In genomic region chr19:35513231-35513974, GRCh38 we compare ENCODE assay signal across 12 cellular contexts. TPM values are rescaled to one million over a fixed set of nuclear protein-coding genes. Genes with fewer than 3 reads are reported as not detected.
DNase-seq lines count a peak whose midpoint lies in the region; ATAC-seq and TF ChIP-seq lines count a peak whose summit lies in the region.
"Had no signal": no experiment of that assay in that cellular context is flagged by ENCODE, and none has a peak within 500 bp of the region (broad histone marks: within the 10 kb centered on the region; RNA-seq: fewer than 3 reads in every experiment).

A gene with protein sequence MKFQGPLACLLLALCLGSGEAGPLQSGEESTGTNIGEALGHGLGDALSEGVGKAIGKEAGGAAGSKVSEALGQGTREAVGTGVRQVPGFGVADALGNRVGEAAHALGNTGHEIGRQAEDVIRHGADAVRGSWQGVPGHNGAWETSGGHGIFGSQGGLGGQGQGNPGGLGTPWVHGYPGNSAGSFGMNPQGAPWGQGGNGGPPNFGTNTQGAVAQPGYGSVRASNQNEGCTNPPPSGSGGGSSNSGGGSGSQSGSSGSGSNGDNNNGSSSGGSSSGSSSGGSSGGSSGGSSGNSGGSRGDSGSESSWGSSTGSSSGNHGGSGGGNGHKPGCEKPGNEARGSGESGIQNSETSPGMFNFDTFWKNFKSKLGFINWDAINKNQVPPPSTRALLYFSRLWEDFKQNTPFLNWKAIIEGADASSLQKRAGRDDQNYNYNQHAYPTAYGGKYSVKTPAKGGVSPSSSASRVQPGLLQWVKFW (minus strand): TSS chr19:35513649. CDS start chr19:35513475, 174 bp downstream.

- H3K9me3 Mint-ChIP-seq in endothelial cell (ENCODE audit: unreplicated experiment) (no peaks in the 10 kb centered on the region), mesothelial cell of epicardium (no peaks in the 10 kb centered on the region)

- no peak within 1 kb of the TSS for H3K9ac ChIP-seq in HUES6 (ENCODE audit: low read length)

- H3K4me3 ChIP-seq in ACC112 (ENCODE audit: low read depth, low read length) (peak within 1 kb of the TSS; percentile 52), HUES6 (ENCODE audit: low read depth, low read length) (peak within 1 kb of the TSS; percentile 55)

- no peak for DNase-seq in endothelial cell (ENCODE audit: low spot score)
- DNase-seq in mesothelial cell of epicardium (ENCODE audit: low spot score in 2 of 2, unreplicated experiment in 2 of 2), result no peak
- DNase-seq in T-helper 1 cell, result no peak
- no peak for DNase-seq in NCI-H2029 treated with DMSO at 0.1 percent for 48 hours (lab: John Stamatoyannopoulos, UW)
- no peak for DNase-seq in Kasumi-1 (lab: John Stamatoyannopoulos, UW)
- DNase-seq: MM.1S; SHP77; stimulated activated naive CD8-positive, alpha-beta T cell treated with anti-CD3 and anti-CD28 coated beads, Interleukin-15, Interleukin-2, amounts not matched to agents 100 U/mL and 50 U/mL, for 24 hours had no signal

- H3K9me3 ChIP-seq in HUES6 (ENCODE audit: control insufficient read depth, insufficient read depth, low read depth, low read length), result no peaks in the 10 kb centered on the region

- H3K27ac Mint-ChIP-seq in endothelial cell (ENCODE audit: unreplicated experiment) (no peak within 1 kb of the TSS), mesothelial cell of epicardium (no peak within 1 kb of the TSS)
- H3K27ac Mint-ChIP-seq: B cell had no signal

- no peak for ATAC-seq in GM19035 (IDR thresholded peaks at IDR 0.05; ENCODE audit: unreplicated experiment)
- ATAC-seq: stimulated activated naive CD8-positive, alpha-beta T cell treated with anti-CD3 and anti-CD28 coated beads, Interleukin-15, Interleukin-2, amounts not matched to agents 100 U/mL and 50 U/mL, for 24 hours had no signal

- H3K27me3 Mint-ChIP-seq in endothelial cell (ENCODE audit: unreplicated experiment), result peaks cover 18% of the 10 kb centered on the region
- peaks cover 26% of the 10 kb centered on the region for H3K27me3 Mint-ChIP-seq in mesothelial cell of epicardium (ENCODE audit: low read depth)

- no peaks in the 10 kb centered on the region for H3K79me2 ChIP-seq in ACC112 (ENCODE audit: control insufficient read depth, insufficient read depth, low read length, unreplicated experiment)

- no peaks in the 10 kb centered on the region for H3K36me3 Mint-ChIP-seq in endothelial cell (ENCODE audit: low read depth, unreplicated experiment)
- no peaks in the 10 kb centered on the region for H3K36me3 Mint-ChIP-seq in mesothelial cell of epicardium

- H3K4me3 Mint-ChIP-seq in endothelial cell (ENCODE audit: unreplicated experiment), result no peak within 1 kb of the TSS
- no peak within 1 kb of the TSS for H3K4me3 Mint-ChIP-seq in mesothelial cell of epicardium
- H3K4me3 Mint-ChIP-seq: B cell had no signal

- H3K4me1 ChIP-seq in ACC112 (ENCODE audit: control insufficient read depth, insufficient read depth, low read length, unreplicated experiment) (peaks cover 19% of the 10 kb centered on the region), HUES6 (ENCODE audit: control insufficient read depth, insufficient read depth, low read length) (peaks cover 27% of the 10 kb centered on the region)

- H3K36me3 ChIP-seq in ACC112 (ENCODE audit: insufficient read depth, low read length) (no peaks in the 10 kb centered on the region), HUES6 (ENCODE audit: control insufficient read depth, insufficient read depth, low read length) (no peaks in the 10 kb centered on the region)

- H3K27ac ChIP-seq in ACC112 (ENCODE audit: low read depth, low read length) (0 out of 2 replicates have a peak within 1 kb of the TSS, but pooled peaks have one; percentile 29), HUES6 (ENCODE audit: low read depth, low read length) (no peak within 1 kb of the TSS)

- TF ChIP-seq CTCF in endothelial cell (IDR thresholded peaks at IDR 0.05; ENCODE audit: unreplicated experiment), result no peak
- TF ChIP-seq CTCF in mesothelial cell of epicardium (IDR thresholded peaks at IDR 0.05; ENCODE audit: unreplicated experiment), result no peak

- peaks cover 4% of the 10 kb centered on the region for H3K4me1 Mint-ChIP-seq in endothelial cell (ENCODE audit: unreplicated experiment)
- H3K4me1 Mint-ChIP-seq in mesothelial cell of epicardium, result peaks cover 11% of the 10 kb centered on the region

- H3K27me3 ChIP-seq in ACC112 (ENCODE audit: insufficient read depth, low read length) (no peaks in the 10 kb centered on the region), HUES6 (ENCODE audit: control insufficient read depth, insufficient read depth, low read length) (peaks cover 20% of the 10 kb centered on the region; the same call in 1 of the 2 replicates)

- peak within 1 kb of the TSS; percentile 32 for H2AFZ ChIP-seq in ACC112 (ENCODE audit: low read length, unreplicated experiment)

RNA-seq across cellular contexts. Expression of the gene that starts here (rescaled TPM):
- total RNA-seq in endothelial cell (ENCODE audit: unreplicated experiment) (56.9 TPM), mesothelial cell of epicardium (161 to 172 TPM (median 171 TPM) in 3 replicates)
